Comparison of ENCODE assay signal across 20 cellular contexts in genomic region chr2:3614743-3615142, GRCh38. TPM values are rescaled to one million over a fixed set of nuclear protein-coding genes. Genes with fewer than 3 reads are reported as not detected.
"Had no signal": no experiment of that assay in that cellular context is flagged by ENCODE, and none has a peak within 500 bp of the region (broad histone marks: within the 10 kb centered on the region; RNA-seq: fewer than 3 reads in every experiment).

No MANE protein-coding gene starts in this region.

RNA-seq across cellular contexts. Expression of gene COLEC11, which starts 19.8 kb away (rescaled TPM):
- total RNA-seq: activated B cell treated with CpG ODN at 0.5 μM for 24 hours; activated naive CD4-positive, alpha-beta T cell treated with anti-CD3 and anti-CD28 coated beads, Interleukin-2, amount 50 U/mL, for 72 hours; activated T-helper 1 cell treated with anti-CD3 and anti-CD28 coated beads, Interleukin-12 subunit alpha, Interleukin-12 subunit beta, Interleukin-2, Interleukin-4 antibody, amounts not matched to agents 30 ng/mL and 10 ng/mL and 1 ng/mL, durations not matched to agents 14 hours and 24 hours and 36 hours; astrocyte; T-helper 1 cell treated with Interleukin-12 subunit alpha and Interleukin-12 subunit beta and Interleukin-4 antibody, amounts not matched to agents 30 ng/mL and 1 ng/mL, for 36 hours; T-helper 17 cell had no signal

RNA-seq across cellular contexts. Expression of gene ALLC, which starts 43.3 kb away (rescaled TPM):
- total RNA-seq: activated B cell treated with CpG ODN at 0.5 μM for 24 hours; activated CD4-positive, alpha-beta memory T cell treated with anti-CD3 and anti-CD28 coated beads for 36 hours; activated CD4-positive, alpha-beta T cell treated with anti-CD3 and anti-CD28 coated beads, Interleukin-2, amount 10 ng/mL, durations not matched to agents 24 days and 14 days; activated CD8-positive, alpha-beta memory T cell treated with anti-CD3 and anti-CD28 coated beads for 36 hours; activated CD8-positive, alpha-beta T cell treated with anti-CD3 and anti-CD28 coated beads for 36 hours; activated naive CD4-positive, alpha-beta T cell treated with anti-CD3 and anti-CD28 coated beads for 36 hours; activated naive CD4-positive, alpha-beta T cell treated with anti-CD3 and anti-CD28 coated beads, Interleukin-2, amount 50 U/mL, for 72 hours; activated naive CD8-positive, alpha-beta T cell treated with anti-CD3 and anti-CD28 coated beads for 36 hours; activated T-cell treated with anti-CD3 and anti-CD28 coated beads, Interleukin-2, amount 50 U/mL, for 4 hours; activated T-cell treated with anti-CD3 and anti-CD28 coated beads, Interleukin-2, amount 50 U/mL, for 72 hours; activated T-helper 1 cell treated with anti-CD3 and anti-CD28 coated beads, Interleukin-12 subunit alpha, Interleukin-12 subunit beta, Interleukin-2, Interleukin-4 antibody, amounts not matched to agents 30 ng/mL and 10 ng/mL and 1 ng/mL, durations not matched to agents 14 hours and 24 hours and 36 hours; activated T-helper 17 cell treated with anti-CD3 and anti-CD28 coated beads, Interleukin-2, amount 50 U/mL, for 72 hours; aorta; astrocyte; body of pancreas; cardiac septum; cerebellum; T-helper 1 cell treated with Interleukin-12 subunit alpha and Interleukin-12 subunit beta and Interleukin-4 antibody, amounts not matched to agents 30 ng/mL and 1 ng/mL, for 36 hours; T-helper 17 cell; T-helper 2 cell treated with Interferon-gamma antibody and Interleukin-4, amounts not matched to agents 100 ng/mL and 5 ng/mL, for 36 hours had no signal
